In genomic region chr13:65508338-65508737, GRCh38 we compare ENCODE assay signal across 1 cellular context.
TF ChIP-seq lines count a peak whose summit lies in the region.

No MANE protein-coding gene starts in this region.

TF ChIP-seq in SK-N-SH treated with all-trans-retinoic acid at 6 μM for 48 hours, 23 proteins besides CTCF, POLR2A, EP300 and RAD21 (continued from another document):
- TF ChIP-seq ZC3H10 (CRISPR knock-in tag; IDR thresholded peaks at IDR 0.05) (no peak), OSR1 (CRISPR knock-in tag; IDR thresholded peaks at IDR 0.05) (no peak)
